ENCODE assay signal across 9 cellular contexts in the genomic region with DNA sequence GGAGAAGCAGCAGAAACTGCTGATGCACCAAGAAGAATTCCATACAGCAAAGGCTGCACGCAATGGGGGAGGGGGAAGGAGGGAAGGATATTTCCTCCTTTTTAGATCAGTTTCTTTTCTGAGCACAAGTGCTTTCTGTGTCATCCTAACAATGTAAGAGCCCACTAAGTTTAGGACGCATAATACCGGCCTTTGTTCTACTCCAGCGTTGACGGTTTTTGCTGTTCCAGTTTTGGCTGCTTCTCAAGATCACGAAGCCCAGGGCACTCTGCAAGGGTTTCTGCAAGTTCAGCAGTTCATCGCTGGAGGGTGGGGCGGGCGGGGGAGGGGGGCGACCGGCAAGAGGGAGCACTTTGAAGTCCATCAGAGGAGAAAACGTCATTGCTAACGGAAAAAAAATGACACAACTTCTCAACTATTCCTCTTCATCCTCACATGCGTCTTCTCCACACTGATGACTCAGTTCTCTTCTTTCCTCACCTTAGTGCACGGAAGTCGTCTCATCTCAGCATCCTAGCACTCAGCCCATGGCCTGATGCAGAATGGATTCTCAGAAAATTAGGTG. TPM values are rescaled to one million over a fixed set of nuclear protein-coding genes. Genes with fewer than 3 reads are reported as not detected.
DNase-seq lines count a peak whose midpoint lies in the region; ATAC-seq, FAIRE-seq and TF ChIP-seq lines count a peak whose summit lies in the region.
"Had no signal": no experiment of that assay in that cellular context is flagged by ENCODE, and none has a peak within 500 bp of the region (broad histone marks: within the 10 kb centered on the region; RNA-seq: fewer than 3 reads in every experiment).

No MANE protein-coding gene starts in this region.

- H3K18ac ChIP-seq in neuronal stem cell (ENCODE audit: low read length) = no peak overlapping the region

- no peaks in the 10 kb centered on the region for H3K79me2 ChIP-seq in PC-3 (ENCODE audit: low read length)

- ATAC-seq in PC-3 (no peak), HG03565 (IDR thresholded peaks at IDR 0.05; ENCODE audit: unreplicated experiment) (no peak)

- DNase-seq in COLO829 (ENCODE audit: low spot score) (peak; percentile 88), PC-3 (peak; percentile 16), coronary artery (ENCODE audit: low spot score) (no peak), neuronal stem cell (ENCODE audit: low spot score) (no peak), GM13976 (ENCODE audit: low spot score) (no peak), GM12891 (ENCODE audit: insufficient read length, low spot score) (no peak), NCI-H1417 (lab: John Stamatoyannopoulos, UW) (no peak)
- DNase-seq: NCI-H2029 treated with DMSO at 0.1 percent for 48 hours had no signal

- H4K8ac ChIP-seq in neuronal stem cell (ENCODE audit: low read depth, low read length) = no peak overlapping the region

- H4K91ac ChIP-seq in neuronal stem cell (ENCODE audit: low read depth, low read length, poor library complexity) = no peak overlapping the region

- H3K9me3 ChIP-seq in PC-3 (ENCODE audit: low read length) = no peaks in the 10 kb centered on the region
- no peaks in the 10 kb centered on the region for H3K9me3 ChIP-seq in neuronal stem cell (replicated peaks in 1 of 2; ENCODE audit: control insufficient read depth in 2 of 2, insufficient read depth in 1 of 2, low read depth in 1 of 2, low read length in 2 of 2)

- no TSS peak for BruUV-seq in PC-3 (replicated peaks; lab: Mats Ljungman, UMichigan)

- FAIRE-seq in GM12891 (lab: Jason Lieb, UNC) = no peak

- POLR2A ChIA-PET in PC-3 (lab: Charles Lee; ENCODE audit: unreplicated experiment) = no interaction called here

- no peak overlapping the region for H2BK120ac ChIP-seq in neuronal stem cell (ENCODE audit: low read depth, low read length)

- H2AK5ac ChIP-seq in neuronal stem cell (ENCODE audit: low read depth, low read length) = no peak overlapping the region

- no peak overlapping the region for H3K23ac ChIP-seq in neuronal stem cell (ENCODE audit: low read depth, low read length, poor library complexity)

- no peaks in the 10 kb centered on the region for H3F3A ChIP-seq in PC-3 (ENCODE audit: low read length, unreplicated experiment)

- CTCF ChIA-PET in PC-3 (lab: Charles Lee) = no interaction called here

- H3K36me3 ChIP-seq in PC-3 (ENCODE audit: low read depth, low read length) (no peaks in the 10 kb centered on the region), neuronal stem cell (replicated peaks in 1 of 2; ENCODE audit: control insufficient read depth in 2 of 2, insufficient read depth in 2 of 2, low read length in 2 of 2) (no peaks in the 10 kb centered on the region)

- no CpG with 5 or more reads among the region's 16 CpGs for WGBS in neuronal stem cell (ENCODE audit: extremely low coverage in 2 of 2, insufficient read length in 2 of 2, insufficient replicate concordance in 1 of 2), 2 donors

- no peak for TF ChIP-seq POLR2A in GM12891 (IDR thresholded peaks at IDR 0.05; ENCODE audit: low read depth, low read length)

- H3K27ac ChIP-seq in PC-3 (ENCODE audit: low read length) (no peak overlapping the region), coronary artery (no peak overlapping the region), neuronal stem cell (replicated peaks; ENCODE audit: low read length) (no peak overlapping the region)

- TF ChIP-seq CTCF in PC-3 (conservative IDR thresholded peaks at IDR 0.05; ENCODE audit: low read depth, low read length) (no peak), coronary artery (IDR thresholded peaks at IDR 0.05) (no peak), GM13976 (IDR thresholded peaks at IDR 0.05; ENCODE audit: borderline replicate concordance, control extremely low read depth, extremely low read depth, insufficient read depth, missing control alignments) (no peak)

- no peak overlapping the region for H2BK12ac ChIP-seq in neuronal stem cell (ENCODE audit: low read length)

- no peaks in the 10 kb centered on the region for H3K4me1 ChIP-seq in PC-3 (ENCODE audit: insufficient read depth, low read length)
- peaks cover 4 to 6% of the 10 kb centered on the region in 2 donors for H3K4me1 ChIP-seq in neuronal stem cell (ENCODE audit: control insufficient read depth in 2 of 2, insufficient read depth in 1 of 2, low read depth in 1 of 2, low read length in 2 of 2)

- H3K4ac ChIP-seq in neuronal stem cell (ENCODE audit: low read length) = no peak overlapping the region

- H3K9me2 ChIP-seq in PC-3 (replicated peaks; ENCODE audit: low read length) = no peaks in the 10 kb centered on the region

- H2BK15ac ChIP-seq in neuronal stem cell (ENCODE audit: low read length) = no peak overlapping the region

- H3K27me3 ChIP-seq in PC-3 (ENCODE audit: low read length) (peaks cover 7% of the 10 kb centered on the region), neuronal stem cell (ENCODE audit: control insufficient read depth in 3 of 3, insufficient read depth in 3 of 3, low read depth in 1 of 3, low read length in 3 of 3) (no peaks in the 10 kb centered on the region)

- H3K9ac ChIP-seq in PC-3 (ENCODE audit: low read length) (no peak overlapping the region), neuronal stem cell (ENCODE audit: low read depth, low read length, poor library complexity) (no peak overlapping the region)

- H3K4me2 ChIP-seq in PC-3 (ENCODE audit: low read length) = no peak overlapping the region
- no peak overlapping the region for H3K4me2 ChIP-seq in neuronal stem cell (ENCODE audit: insufficient read depth, low read length, poor library complexity, severe bottlenecking)

- H3K14ac ChIP-seq in neuronal stem cell (ENCODE audit: low read length) = no peak overlapping the region

- in situ Hi-C loops in GM13976 (cut with MboI; ENCODE audit: low sequenced_read_pairs, unreplicated experiment) = no loop called here

- H3K4me3 ChIP-seq in PC-3 (ENCODE audit: low read length) = no peak overlapping the region
- peak overlapping the region; percentile 38 for H3K4me3 ChIP-seq in coronary artery
- peak overlapping the region in 1 of 2 donors; percentile 25 for H3K4me3 ChIP-seq in neuronal stem cell (ENCODE audit: low read length in 2 of 2)

- H4K20me1 ChIP-seq in PC-3 (ENCODE audit: low read length) = no peaks in the 10 kb centered on the region

- H2AFZ ChIP-seq in PC-3 (ENCODE audit: low read length) (no peak overlapping the region), neuronal stem cell (ENCODE audit: low read length) (peak overlapping the region; percentile 87)

- no peaks in the 10 kb centered on the region for H3K79me1 ChIP-seq in neuronal stem cell (ENCODE audit: low read depth, low read length)

- H2BK5ac ChIP-seq in neuronal stem cell (ENCODE audit: low read length) = no peak overlapping the region

- intact Hi-C loops in PC-3 (cut with micrococcal nuclease) = no loop called here

TF ChIP-seq in GM12891, 5 proteins besides CTCF, POLR2A, EP300 and RAD21:
- TF ChIP-seq PAX5 (IDR thresholded peaks at IDR 0.05; ENCODE audit: insufficient read depth, low read length, severe bottlenecking) (no peak), TAF1 (IDR thresholded peaks at IDR 0.05; ENCODE audit: low read depth, low read length) (no peak), SPI1 (IDR thresholded peaks at IDR 0.05; ENCODE audit: low read depth, low read length) (no peak), POLR2AphosphoS5 (IDR thresholded peaks at IDR 0.05; ENCODE audit: low read depth, low read length) (no peak), POU2F2 (IDR thresholded peaks at IDR 0.05; ENCODE audit: low read depth, low read length) (no peak)

RNA-seq across cellular contexts. Expression of gene FAM178B, which starts 8.7 kb away (rescaled TPM):
- not detected in 2 replicates for total RNA-seq in PC-3 (2014; rRNA removed)
- 1.0 TPM for polyA plus RNA-seq in neuronal stem cell (2013, experiment 1 of 2)
- polyA plus RNA-seq in neuronal stem cell (2013, experiment 2 of 2) = 1.0 TPM
- polyA plus RNA-seq in GM12891 (2012; ENCODE audit: low read depth, missing spikeins) = not detected

Comparison
In these comparisons a context has a peak if more than half of its experiments do, and no peak if none do; other contexts are left out.
1. DNase-seq: peak in COLO829 (single experiment) and PC-3 (single experiment); none in coronary artery (single experiment), neuronal stem cell (single experiment), GM13976 (single experiment), GM12891 (single experiment) and NCI-H1417 (0 of 3).